31 cellular contexts compared by ENCODE assay signal in genomic region chr6:100115702-100116101, GRCh38.
"Had no signal": no experiment of that assay in that cellular context is flagged by ENCODE, and none has a peak within 500 bp of the region (broad histone marks: within the 10 kb centered on the region; RNA-seq: fewer than 3 reads in every experiment).

No MANE protein-coding gene starts in this region.

- H3K4me1 ChIP-seq: ascending aorta, breast epithelium, colonic mucosa, esophagus squamous epithelium had no signal

- H3K36me3 Mint-ChIP-seq: activated naive CD8-positive, alpha-beta T cell treated with anti-CD3 and anti-CD28 coated beads for 36 hours; brain had no signal

- H3K27ac Mint-ChIP-seq: activated B cell treated with CpG ODN at 0.5 μM for 24 hours; activated CD8-positive, alpha-beta T cell treated with anti-CD3 and anti-CD28 coated beads for 36 hours; activated naive CD8-positive, alpha-beta T cell treated with anti-CD3 and anti-CD28 coated beads for 36 hours; activated naive CD8-positive, alpha-beta T cell treated with anti-CD3 and anti-CD28 coated beads, Interleukin-2, amount 50 U/mL, for 24 hours; activated T-helper 17 cell treated with anti-CD3 and anti-CD28 coated beads, Interleukin-2, amount 50 U/mL, for 72 hours; brain; T-helper 17 cell; T-helper 2 cell treated with Interferon-gamma antibody and Interleukin-4, amounts not matched to agents 5 μg/mL and 100 μg/mL, for 36 hours had no signal

- H3K27ac ChIP-seq: ascending aorta, breast epithelium, cardiac muscle cell, colonic mucosa, epithelial cell of prostate, esophagus squamous epithelium, WERI-Rb-1 had no signal

- ATAC-seq: activated CD4-positive, CD25-positive, alpha-beta regulatory T cell treated with anti-CD3 and anti-CD28 coated beads, Interleukin-2, amount 50 U/mL, for 24 hours; activated CD8-positive, alpha-beta T cell treated with anti-CD3 and anti-CD28 coated beads for 36 hours; activated naive CD8-positive, alpha-beta T cell treated with anti-CD3 and anti-CD28 coated beads, Interleukin-2, amount 50 U/mL, for 24 hours; activated T-cell treated with anti-CD3 and anti-CD28 coated beads, Interleukin-2, amount 50 U/mL, for 4 hours; activated T-helper 17 cell treated with anti-CD3 and anti-CD28 coated beads, Interleukin-2, amount 50 U/mL, for 72 hours; T-helper 17 cell had no signal

- H3K36me3 ChIP-seq: ascending aorta, breast epithelium, cardiac muscle cell, colonic mucosa, esophagus squamous epithelium, WERI-Rb-1 had no signal

- H3K27me3 ChIP-seq: ascending aorta, breast epithelium, cardiac muscle cell, colonic mucosa had no signal

- DNase-seq: activated B cell treated with CpG ODN at 0.5 μM for 24 hours; activated CD4-positive, alpha-beta T cell treated with anti-CD3 and anti-CD28 coated beads for 48 hours; activated CD4-positive, alpha-beta T cell treated with anti-CD3 and anti-CD28 coated beads, Interleukin-2, amount 50 U/mL, for 1 hour; activated CD4-positive, alpha-beta T cell treated with anti-CD3 and anti-CD28 coated beads, Interleukin-2, amount 50 U/mL, for 48 hours; activated CD8-positive, alpha-beta memory T cell treated with anti-CD3 and anti-CD28 coated beads for 24 hours; activated CD8-positive, alpha-beta T cell treated with anti-CD3 and anti-CD28 coated beads for 36 hours; activated effector memory CD4-positive, alpha-beta T cell treated with Interleukin-2 at 50 U/mL for 16 hours; activated gamma-delta T cell treated with Interleukin-2 at 50 U/mL for 16 hours; activated naive CD4-positive, alpha-beta T cell treated with anti-CD3 and anti-CD28 coated beads, Interleukin-2, amount 50 U/mL, for 16 hours; activated naive CD4-positive, alpha-beta T cell treated with Interleukin-2 at 50 U/mL for 16 hours; activated naive CD8-positive, alpha-beta T cell treated with anti-CD3 and anti-CD28 coated beads for 36 hours; activated naive CD8-positive, alpha-beta T cell treated with anti-CD3 and anti-CD28 coated beads, Interleukin-2, amount 50 U/mL, for 24 hours; activated T-cell treated with anti-CD3 and anti-CD28 coated beads, Interleukin-2, amount 50 U/mL, for 4 hours; central memory CD4-positive, alpha-beta T cell; cerebellar nuclear complex; colonic mucosa; effector CD8-positive, alpha-beta T cell; esophagus squamous epithelium; foreskin fibroblast; head of caudate nucleus; T-helper 17 cell; T1000; WERI-Rb-1 had no signal

- H3K4me3 ChIP-seq: ascending aorta, breast epithelium, cardiac muscle cell, colonic mucosa, esophagus squamous epithelium had no signal

- H3K9me3 Mint-ChIP-seq: activated B cell treated with CpG ODN at 0.5 μM for 24 hours; activated CD8-positive, alpha-beta T cell treated with anti-CD3 and anti-CD28 coated beads for 36 hours; activated naive CD8-positive, alpha-beta T cell treated with anti-CD3 and anti-CD28 coated beads for 36 hours; activated naive CD8-positive, alpha-beta T cell treated with anti-CD3 and anti-CD28 coated beads, Interleukin-2, amount 50 U/mL, for 24 hours; activated T-cell treated with anti-CD3 and anti-CD28 coated beads, Interleukin-2, amount 50 U/mL, for 4 hours; activated T-helper 17 cell treated with anti-CD3 and anti-CD28 coated beads, Interleukin-2, amount 50 U/mL, for 72 hours; brain; T-helper 2 cell treated with Interferon-gamma antibody and Interleukin-4, amounts not matched to agents 5 μg/mL and 100 μg/mL, for 36 hours had no signal

- H3K9me3 ChIP-seq: ascending aorta, breast epithelium, colonic mucosa, esophagus squamous epithelium had no signal
